Comparison of ENCODE assay signal across 15 cellular contexts in genomic region chr4:110898290-110898689, GRCh38.
DNase-seq lines count a peak whose midpoint lies in the region; ATAC-seq, FAIRE-seq and TF ChIP-seq lines count a peak whose summit lies in the region.
"Had no signal": no experiment of that assay in that cellular context is flagged by ENCODE, and none has a peak within 500 bp of the region (broad histone marks: within the 10 kb centered on the region; RNA-seq: fewer than 3 reads in every experiment).

No MANE protein-coding gene starts in this region.

- H3K9me3 Mint-ChIP-seq in Calu3 (ENCODE audit: low read depth, unreplicated experiment) (no peaks in the 10 kb centered on the region), Caco-2 (ENCODE audit: unreplicated experiment) (no peaks in the 10 kb centered on the region)
- H3K9me3 Mint-ChIP-seq: activated T-helper 17 cell treated with anti-CD3 and anti-CD28 coated beads, Interleukin-2, amount 50 U/mL, for 72 hours had no signal

- H3K27me3 ChIP-seq in Caco-2 (replicated peaks; ENCODE audit: control insufficient read depth, insufficient read depth, low read length): no peaks in the 10 kb centered on the region
- H3K27me3 ChIP-seq in WERI-Rb-1 (ENCODE audit: insufficient read depth, low read depth, severe bottlenecking): peaks cover 58% of the 10 kb centered on the region
- H3K27me3 ChIP-seq: SJSA1 had no signal

- H3K9me3 ChIP-seq in Caco-2: no peaks in the 10 kb centered on the region
- no peaks in the 10 kb centered on the region for H3K9me3 ChIP-seq in T-helper 17 cell (ENCODE audit: control insufficient read depth, low read length, poor library complexity, severe bottlenecking)
- H3K9me3 ChIP-seq in WERI-Rb-1 (ENCODE audit: severe bottlenecking): no peaks in the 10 kb centered on the region
- H3K9me3 ChIP-seq: SJSA1 had no signal

- BruUV-seq in Calu3 (replicated peaks; lab: Mats Ljungman, UMichigan) (no TSS peak), Caco-2 (replicated peaks; lab: Mats Ljungman, UMichigan) (no TSS peak)

- ATAC-seq in GM18873 (IDR thresholded peaks at IDR 0.05; ENCODE audit: low FRiP score, unreplicated experiment) (peak; percentile 59), GM21717 (IDR thresholded peaks at IDR 0.05; ENCODE audit: unreplicated experiment) (peak; percentile 93), HG03159 (IDR thresholded peaks at IDR 0.05; ENCODE audit: unreplicated experiment) (peak; percentile 80), T-helper 17 cell (no peak)
- ATAC-seq: activated CD4-positive, CD25-positive, alpha-beta regulatory T cell treated with anti-CD3 and anti-CD28 coated beads, Interleukin-2, amount 50 U/mL, for 24 hours; activated T-helper 17 cell treated with anti-CD3 and anti-CD28 coated beads, Interleukin-2, amount 50 U/mL, for 72 hours had no signal

- no peak overlapping the region for H3K4me3 ChIP-seq in Caco-2 (ENCODE audit: low read depth, low read length)
- no peak overlapping the region for H3K4me3 ChIP-seq in WERI-Rb-1 (ENCODE audit: low read depth, low read length)
- H3K4me3 ChIP-seq: SJSA1 had no signal

- H3K4me3 Mint-ChIP-seq in Calu3 (ENCODE audit: low read depth, unreplicated experiment) (no peak overlapping the region), Caco-2 (ENCODE audit: unreplicated experiment) (no peak overlapping the region), T-helper 17 cell (no peak overlapping the region)
- H3K4me3 Mint-ChIP-seq: activated T-helper 17 cell treated with anti-CD3 and anti-CD28 coated beads, Interleukin-2, amount 50 U/mL, for 72 hours had no signal

- H3K27me3 Mint-ChIP-seq in Calu3 (ENCODE audit: unreplicated experiment) (no peaks in the 10 kb centered on the region), Caco-2 (ENCODE audit: insufficient read depth, unreplicated experiment) (no peaks in the 10 kb centered on the region), T-helper 17 cell (no peaks in the 10 kb centered on the region)
- H3K27me3 Mint-ChIP-seq: activated T-helper 17 cell treated with anti-CD3 and anti-CD28 coated beads, Interleukin-2, amount 50 U/mL, for 72 hours had no signal

- H3K27ac Mint-ChIP-seq in Calu3 (ENCODE audit: unreplicated experiment): no peak overlapping the region
- no peak overlapping the region for H3K27ac Mint-ChIP-seq in Caco-2 (ENCODE audit: unreplicated experiment)
- H3K27ac Mint-ChIP-seq in T-helper 17 cell: no peak overlapping the region
- H3K27ac Mint-ChIP-seq: activated T-helper 17 cell treated with anti-CD3 and anti-CD28 coated beads, Interleukin-2, amount 50 U/mL, for 72 hours had no signal

- no peaks in the 10 kb centered on the region; the same call in 1 of the 2 replicates for H3K4me1 ChIP-seq in Caco-2

- CTCF ChIA-PET in Calu3 (lab: Charles Lee): no interaction called here
- CTCF ChIA-PET in Caco-2 (lab: Charles Lee): no interaction called here

- POLR2A ChIA-PET in Caco-2 (lab: Charles Lee): no interaction called here

- H3K36me3 Mint-ChIP-seq in Calu3 (ENCODE audit: insufficient read depth, unreplicated experiment) (no peaks in the 10 kb centered on the region), Caco-2 (ENCODE audit: insufficient read depth, unreplicated experiment) (no peaks in the 10 kb centered on the region), T-helper 17 cell (ENCODE audit: low read depth) (no peaks in the 10 kb centered on the region)

- peak; percentile 80 for FAIRE-seq in colon (lab: Jason Lieb, UNC)

- no peak overlapping the region for H3K27ac ChIP-seq in WERI-Rb-1
- H3K27ac ChIP-seq: C4-2B, HL-60, SJSA1 had no signal

- no peak for DNase-seq in Calu3
- DNase-seq in Caco-2: no peak
- DNase-seq in T-helper 17 cell: no peak
- no peak for DNase-seq in WERI-Rb-1
- DNase-seq: NCI-H510A, retina had no signal

- intact Hi-C loops in Calu3 (cut with micrococcal nuclease; ENCODE audit: unreplicated experiment): no loop called here
- intact Hi-C loops in Caco-2 (cut with micrococcal nuclease; ENCODE audit: unreplicated experiment): no loop called here

- TF ChIP-seq CTCF in Calu3 (IDR thresholded peaks at IDR 0.05; ENCODE audit: unreplicated experiment) (no peak), Caco-2 (IDR thresholded peaks at IDR 0.05; ENCODE audit: insufficient read depth in 1 of 2, low read depth in 1 of 2, low read length in 1 of 2, severe bottlenecking in 1 of 2, unreplicated experiment in 1 of 2) (no peak), WERI-Rb-1 (IDR thresholded peaks at IDR 0.05; ENCODE audit: low read depth, low read length) (no peak)

- H3K36me3 ChIP-seq in Caco-2 (ENCODE audit: control insufficient read depth, insufficient read depth, low read length) (no peaks in the 10 kb centered on the region), WERI-Rb-1 (no peaks in the 10 kb centered on the region)
- H3K36me3 ChIP-seq: SJSA1 had no signal

- peaks cover 13% of the 10 kb centered on the region for H3K4me1 Mint-ChIP-seq in Calu3 (ENCODE audit: low read depth, unreplicated experiment)
- peaks cover 16% of the 10 kb centered on the region for H3K4me1 Mint-ChIP-seq in Caco-2 (ENCODE audit: low read depth, unreplicated experiment)
- H3K4me1 Mint-ChIP-seq in T-helper 17 cell: no peaks in the 10 kb centered on the region
- H3K4me1 Mint-ChIP-seq: activated T-helper 17 cell treated with anti-CD3 and anti-CD28 coated beads, Interleukin-2, amount 50 U/mL, for 72 hours had no signal
